ENCODE assay signal across 13 cellular contexts in genomic region chr1:161915051-161915503, GRCh38.
DNase-seq lines count a peak whose midpoint lies in the region; ATAC-seq and TF ChIP-seq lines count a peak whose summit lies in the region.
"Had no signal": no experiment of that assay in that cellular context is flagged by ENCODE, and none has a peak within 500 bp of the region (broad histone marks: within the 10 kb centered on the region; RNA-seq: fewer than 3 reads in every experiment).

No MANE protein-coding gene starts in this region.

- ATAC-seq in GM19395 (IDR thresholded peaks at IDR 0.05; ENCODE audit: unreplicated experiment) (peak; percentile 84), HG03066 (IDR thresholded peaks at IDR 0.05; ENCODE audit: low read depth, unreplicated experiment) (peak; percentile 74)
- ATAC-seq: HCT116, T-cell had no signal

- H2AFZ ChIP-seq in hepatocyte: no peak overlapping the region

- no peaks in the 10 kb centered on the region for H4K20me1 ChIP-seq in hepatocyte (ENCODE audit: insufficient read depth, poor library complexity, severe bottlenecking)

- H3K9me3 ChIP-seq in hepatocyte (ENCODE audit: low read depth) (no peaks in the 10 kb centered on the region), thyroid gland (no peaks in the 10 kb centered on the region)

- H3K27me3 ChIP-seq in hepatocyte (no peaks in the 10 kb centered on the region), thyroid gland (no peaks in the 10 kb centered on the region)

- no peak overlapping the region for H3K4me2 ChIP-seq in hepatocyte
- H3K4me2 ChIP-seq: smooth muscle cell had no signal

- H3K9me2 ChIP-seq in hepatocyte (replicated peaks; ENCODE audit: insufficient read depth): no peaks in the 10 kb centered on the region

- H3K4me1 ChIP-seq in hepatocyte (ENCODE audit: insufficient read depth) (no peaks in the 10 kb centered on the region), thyroid gland (peaks cover 19 to 23% of the 10 kb centered on the region in 2 donors)

- TF ChIP-seq CTCF in GM12865 (IDR thresholded peaks at IDR 0.05; ENCODE audit: insufficient read depth, low read depth, low read length, missing control alignments): no peak
- TF ChIP-seq CTCF in hepatocyte (IDR thresholded peaks at IDR 0.05; ENCODE audit: poor library complexity): no peak
- TF ChIP-seq CTCF in thyroid gland (IDR thresholded peaks at IDR 0.05): no peak

- no peak for TF ChIP-seq POLR2A in thyroid gland (IDR thresholded peaks at IDR 0.05)

- H3K4me3 ChIP-seq in GM12865 (ENCODE audit: low read depth, low read length) (no peak overlapping the region), hepatocyte (no peak overlapping the region), thyroid gland (replicated peaks in 1 of 3) (no peak overlapping the region)
- H3K4me3 ChIP-seq: smooth muscle cell had no signal

- H3K27ac ChIP-seq in hepatocyte (no peak overlapping the region), thyroid gland (no peak overlapping the region)

- H3K79me2 ChIP-seq in hepatocyte: no peaks in the 10 kb centered on the region

- DNase-seq in GM12865 (ENCODE audit: low read depth): peak; percentile 57
- DNase-seq in activated naive CD8-positive, alpha-beta T cell treated with anti-CD3 and anti-CD28 coated beads, Interleukin-2, amount 50 U/mL, for 16 hours (ENCODE audit: low read depth, low spot score): peak; percentile 7
- DNase-seq in hepatocyte (ENCODE audit: low spot score): no peak
- DNase-seq in RPMI8226: no peak
- no peak for DNase-seq in NCI-H2227 (lab: John Stamatoyannopoulos, UW; ENCODE audit: unreplicated experiment)
- no peak for DNase-seq in thyroid gland
- DNase-seq: CD8-positive, alpha-beta memory T cell; NCI-H2029; T-cell had no signal

- H3K36me3 ChIP-seq in hepatocyte (replicated peaks; ENCODE audit: insufficient read depth, low read depth): no peaks in the 10 kb centered on the region
- no peaks in the 10 kb centered on the region for H3K36me3 ChIP-seq in thyroid gland

- WGBS in hepatocyte (ENCODE audit: low lambda C conversion rate, missing lambda C conversion rate): 95% methylated on average over 1 of the region's 1 CpG
- 75 to 95% methylated on average over 1 of the region's 1 CpG for WGBS in thyroid gland, 2 donors

- intact Hi-C loops in thyroid gland (cut with DNase I): no loop called here

Comparison
In these comparisons a context has a peak if more than half of its experiments do, and no peak if none do; other contexts are left out.
1. DNase-seq: peak in GM12865 (single experiment) and activated naive CD8-positive, alpha-beta T cell treated with anti-CD3 and anti-CD28 coated beads, Interleukin-2, amount 50 U/mL, for 16 hours (single experiment); none in hepatocyte (single experiment), RPMI8226 (single experiment), NCI-H2227 (single experiment) and thyroid gland (0 of 2).